8 cellular contexts compared by ENCODE assay signal in the genomic region with DNA sequence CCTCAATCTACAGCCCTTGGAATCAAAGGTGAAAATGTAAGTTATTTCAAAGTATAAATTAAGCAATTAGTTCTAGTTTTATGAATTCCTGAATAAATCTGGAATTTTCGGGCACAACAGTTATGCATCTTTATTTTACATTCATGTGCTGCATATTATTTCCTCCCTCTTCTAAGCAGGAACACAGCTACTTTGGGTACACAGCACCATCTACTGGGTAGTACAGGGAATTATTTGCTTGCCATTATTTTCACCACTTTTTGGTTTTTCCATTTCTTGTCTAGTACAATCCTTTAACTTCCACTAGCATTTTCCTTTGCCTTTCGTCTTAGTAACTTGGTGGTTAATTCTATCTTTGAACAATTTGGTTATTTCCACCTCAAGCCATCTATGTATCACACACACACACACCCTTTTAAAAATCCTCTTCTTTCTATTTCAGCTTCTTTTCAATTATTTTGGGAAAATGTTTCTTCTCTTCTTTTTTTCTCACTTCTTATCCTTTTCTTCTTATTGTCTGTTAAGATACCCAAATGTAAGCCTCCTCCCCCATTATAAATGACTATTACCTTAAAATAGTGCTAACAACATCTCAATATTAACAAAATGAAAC.
DNase-seq lines count a peak whose midpoint lies in the region; ATAC-seq, FAIRE-seq and TF ChIP-seq lines count a peak whose summit lies in the region.

No MANE protein-coding gene starts in this region.

- H3K9me3 ChIP-seq in gastroesophageal sphincter, result peaks cover 0 to 17% (median 0%) of the 10 kb centered on the region in 3 donors

- H3K36me3 ChIP-seq in gastroesophageal sphincter, result no peaks in the 10 kb centered on the region

- no peak for ATAC-seq in GM21390 (IDR thresholded peaks at IDR 0.05; ENCODE audit: unreplicated experiment)
- ATAC-seq in gastroesophageal sphincter, result no peak
- no peak for ATAC-seq in GM18505 (IDR thresholded peaks at IDR 0.05; ENCODE audit: unreplicated experiment)
- no peak for ATAC-seq in GM18498 (IDR thresholded peaks at IDR 0.05; ENCODE audit: unreplicated experiment)

- no peak overlapping the region for H3K27ac ChIP-seq in gastroesophageal sphincter

- H3K27me3 ChIP-seq in gastroesophageal sphincter, result no peaks in the 10 kb centered on the region

- no peak overlapping the region for H3K4me3 ChIP-seq in gastroesophageal sphincter

- peak; percentile 65 for FAIRE-seq in GM12891 (lab: Jason Lieb, UNC)

- 32 to 45% methylated on average over 2 of the region's 2 CpGs for WGBS in gastroesophageal sphincter (ENCODE audit: low coverage in 1 of 2), 2 donors

- no peak for TF ChIP-seq EP300 in gastroesophageal sphincter (IDR thresholded peaks at IDR 0.05)

- peak; percentile 81 for TF ChIP-seq CTCF in LNCAP (IDR thresholded peaks at IDR 0.05)
- TF ChIP-seq CTCF in gastroesophageal sphincter (IDR thresholded peaks at IDR 0.05), result peak in 1 of 4 experiments; percentile 19

- no peaks in the 10 kb centered on the region for H3K4me1 ChIP-seq in gastroesophageal sphincter

- DNase-seq in GM12891 (ENCODE audit: insufficient read length, low spot score), result no peak
- peak; percentile 37 for DNase-seq in SW480 (ENCODE audit: low spot score)
- DNase-seq in iris pigment epithelial cell (ENCODE audit: low read depth), result peak; percentile 85

- no peak for TF ChIP-seq POLR2A in GM12891 (IDR thresholded peaks at IDR 0.05; ENCODE audit: low read depth, low read length)
- TF ChIP-seq POLR2A in gastroesophageal sphincter (IDR thresholded peaks at IDR 0.05), result no peak
- no peak for TF ChIP-seq POLR2A in GM18505 (IDR thresholded peaks at IDR 0.05; ENCODE audit: borderline replicate concordance, extremely low read depth, insufficient read depth, insufficient read length)

TF ChIP-seq in GM12891, 5 proteins besides CTCF, POLR2A, EP300 and RAD21:
- TF ChIP-seq TAF1 (IDR thresholded peaks at IDR 0.05; ENCODE audit: low read depth, low read length) (no peak), POLR2AphosphoS5 (IDR thresholded peaks at IDR 0.05; ENCODE audit: low read depth, low read length) (no peak), POU2F2 (IDR thresholded peaks at IDR 0.05; ENCODE audit: low read depth, low read length) (no peak), PAX5 (IDR thresholded peaks at IDR 0.05; ENCODE audit: insufficient read depth, low read length, severe bottlenecking) (no peak), SPI1 (IDR thresholded peaks at IDR 0.05; ENCODE audit: low read depth, low read length) (no peak)
